Comparison of ENCODE assay signal across 30 cellular contexts in genomic region chr5:88892669-88893068, GRCh38.
"Had no signal": no experiment of that assay in that cellular context is flagged by ENCODE, and none has a peak within 500 bp of the region (broad histone marks: within the 10 kb centered on the region; RNA-seq: fewer than 3 reads in every experiment).

No MANE protein-coding gene starts in this region.

- H3K27ac Mint-ChIP-seq: activated CD8-positive, alpha-beta memory T cell treated with anti-CD3 and anti-CD28 coated beads, Interleukin-2, amount 10 ng/mL, durations not matched to agents 7 days and 5 days; activated CD8-positive, alpha-beta T cell treated with anti-CD3 and anti-CD28 coated beads, Interleukin-2, amount 10 ng/mL, durations not matched to agents 7 days and 5 days; activated naive CD4-positive, alpha-beta T cell treated with anti-CD3 and anti-CD28 coated beads, Interleukin-2, amount 50 U/mL, for 24 hours; activated naive CD8-positive, alpha-beta T cell treated with anti-CD3 and anti-CD28 coated beads, Interleukin-2, amount 50 U/mL, for 24 hours; activated T-helper 2 cell treated with anti-CD3 and anti-CD28 coated beads, Interferon-gamma antibody, Interleukin-2, Interleukin-4, amounts not matched to agents 10 μg/mL and 5 μg/mL and 100 μg/mL, durations not matched to agents 14 hours and 24 hours and 36 hours; dendritic cell treated with granulocyte-macrophage colony-stimulating factor and Interleukin-4, amounts not matched to agents 40 ng/mL and 50 ng/mL, for 4 days; endodermal cell; naive thymus-derived CD4-positive, alpha-beta T cell; T-helper 1 cell treated with Interleukin-12 subunit alpha and Interleukin-12 subunit beta and Interleukin-4 antibody, amounts not matched to agents 30 μg/mL and 1 μg/mL, for 36 hours had no signal

- H3K36me3 Mint-ChIP-seq: activated CD8-positive, alpha-beta memory T cell treated with anti-CD3 and anti-CD28 coated beads, Interleukin-2, amount 10 ng/mL, durations not matched to agents 7 days and 5 days; activated naive CD4-positive, alpha-beta T cell treated with anti-CD3 and anti-CD28 coated beads, Interleukin-2, amount 50 U/mL, for 24 hours; naive thymus-derived CD4-positive, alpha-beta T cell had no signal

- H3K9me3 Mint-ChIP-seq: activated naive CD4-positive, alpha-beta T cell treated with anti-CD3 and anti-CD28 coated beads, Interleukin-2, amount 50 U/mL, for 24 hours; activated naive CD8-positive, alpha-beta T cell treated with anti-CD3 and anti-CD28 coated beads, Interleukin-2, amount 50 U/mL, for 24 hours; activated T-helper 2 cell treated with anti-CD3 and anti-CD28 coated beads, Interferon-gamma antibody, Interleukin-2, Interleukin-4, amounts not matched to agents 10 μg/mL and 5 μg/mL and 100 μg/mL, durations not matched to agents 14 hours and 24 hours and 36 hours; dendritic cell treated with granulocyte-macrophage colony-stimulating factor and Interleukin-4, amounts not matched to agents 40 ng/mL and 50 ng/mL, for 4 days; endodermal cell; naive thymus-derived CD4-positive, alpha-beta T cell; T-helper 1 cell treated with Interleukin-12 subunit alpha and Interleukin-12 subunit beta and Interleukin-4 antibody, amounts not matched to agents 30 μg/mL and 1 μg/mL, for 36 hours had no signal

- H3K9me3 ChIP-seq: breast epithelium, heart right ventricle, left ventricle myocardium inferior, mucosa of descending colon, pancreas, right atrium auricular region, spleen, tibial nerve had no signal

- DNase-seq: activated CD4-positive, alpha-beta T cell treated with anti-CD3 and anti-CD28 coated beads for 1 hour; activated CD4-positive, alpha-beta T cell treated with anti-CD3 and anti-CD28 coated beads, Interleukin-2, amount 50 U/mL, for 1 hour; activated CD8-positive, alpha-beta memory T cell treated with anti-CD3 and anti-CD28 coated beads, Interleukin-2, amount 10 ng/mL, durations not matched to agents 7 days and 5 days; activated CD8-positive, alpha-beta T cell treated with anti-CD3 and anti-CD28 coated beads, Interleukin-2, amount 10 ng/mL, durations not matched to agents 7 days and 5 days; activated naive CD8-positive, alpha-beta T cell treated with anti-CD3 and anti-CD28 coated beads, Interleukin-2, amount 50 U/mL, for 24 hours; activated T-cell treated with anti-CD3 and anti-CD28 coated beads, Interleukin-2, amount 50 U/mL, for 48 hours; amygdala; central memory CD4-positive, alpha-beta T cell; endodermal cell; foreskin fibroblast; heart right ventricle; kidney glomerular epithelial cell; left ventricle myocardium inferior; mucosa of descending colon; naive thymus-derived CD4-positive, alpha-beta T cell; nucleus accumbens; pancreas; spleen; stimulated activated naive CD4-positive, alpha-beta T cell treated with Interleukin-2 at 50 U/mL for 16 hours; T-helper 9 cell had no signal

- ATAC-seq: activated CD8-positive, alpha-beta memory T cell treated with anti-CD3 and anti-CD28 coated beads, Interleukin-2, amount 10 ng/mL, durations not matched to agents 7 days and 5 days; activated CD8-positive, alpha-beta T cell treated with anti-CD3 and anti-CD28 coated beads, Interleukin-2, amount 10 ng/mL, durations not matched to agents 7 days and 5 days; activated naive CD8-positive, alpha-beta T cell treated with anti-CD3 and anti-CD28 coated beads, Interleukin-2, amount 50 U/mL, for 24 hours; esophagus mucosa; heart right ventricle; mucosa of descending colon; naive thymus-derived CD4-positive, alpha-beta T cell; pancreas had no signal

- H3K4me1 Mint-ChIP-seq: activated CD8-positive, alpha-beta memory T cell treated with anti-CD3 and anti-CD28 coated beads, Interleukin-2, amount 10 ng/mL, durations not matched to agents 7 days and 5 days; activated naive CD4-positive, alpha-beta T cell treated with anti-CD3 and anti-CD28 coated beads, Interleukin-2, amount 50 U/mL, for 24 hours had no signal

- H3K36me3 ChIP-seq: breast epithelium, heart right ventricle, left ventricle myocardium inferior, pancreas, right atrium auricular region, spleen, tibial nerve had no signal

- H3K27ac ChIP-seq: breast epithelium, heart right ventricle, left ventricle myocardium inferior, pancreas, right atrium auricular region, spleen, tibial nerve had no signal

- H3K27me3 ChIP-seq: breast epithelium, right atrium auricular region, tibial nerve had no signal

- H3K4me3 ChIP-seq: breast epithelium, heart right ventricle, left ventricle myocardium inferior, lung, mucosa of descending colon, pancreas, right atrium auricular region, spleen, tibial nerve had no signal

- H3K4me3 Mint-ChIP-seq: activated CD8-positive, alpha-beta memory T cell treated with anti-CD3 and anti-CD28 coated beads, Interleukin-2, amount 10 ng/mL, durations not matched to agents 7 days and 5 days; activated CD8-positive, alpha-beta T cell treated with anti-CD3 and anti-CD28 coated beads, Interleukin-2, amount 10 ng/mL, durations not matched to agents 7 days and 5 days; activated naive CD4-positive, alpha-beta T cell treated with anti-CD3 and anti-CD28 coated beads, Interleukin-2, amount 50 U/mL, for 24 hours; activated naive CD8-positive, alpha-beta T cell treated with anti-CD3 and anti-CD28 coated beads, Interleukin-2, amount 50 U/mL, for 24 hours; dendritic cell treated with granulocyte-macrophage colony-stimulating factor and Interleukin-4, amounts not matched to agents 40 ng/mL and 50 ng/mL, for 4 days; endodermal cell; naive thymus-derived CD4-positive, alpha-beta T cell; T-helper 1 cell treated with Interleukin-12 subunit alpha and Interleukin-12 subunit beta and Interleukin-4 antibody, amounts not matched to agents 30 μg/mL and 1 μg/mL, for 36 hours had no signal

- H3K4me1 ChIP-seq: breast epithelium, pancreas had no signal

- FAIRE-seq: pancreas, TTC549 had no signal
